In genomic region chr6:116217069-116217468, GRCh38 we compare ENCODE assay signal across 8 cellular contexts. TPM values are rescaled to one million over a fixed set of nuclear protein-coding genes. Genes with fewer than 3 reads are reported as not detected.
DNase-seq lines count a peak whose midpoint lies in the region; ATAC-seq, FAIRE-seq and TF ChIP-seq lines count a peak whose summit lies in the region.

No MANE protein-coding gene starts in this region.

- no peaks in the 10 kb centered on the region for H3K9me3 Mint-ChIP-seq in activated T-helper 17 cell treated with anti-CD3 and anti-CD28 coated beads, Interleukin-2, amount 50 U/mL, for 72 hours

- H3K9me3 ChIP-seq in OCI-LY1 (ENCODE audit: low read length): no peaks in the 10 kb centered on the region

- H2AFZ ChIP-seq in OCI-LY1 (ENCODE audit: low read length): no peak overlapping the region

- no peak overlapping the region for H3K4me3 Mint-ChIP-seq in activated T-helper 17 cell treated with anti-CD3 and anti-CD28 coated beads, Interleukin-2, amount 50 U/mL, for 72 hours

- no peak overlapping the region for H3K27ac Mint-ChIP-seq in activated T-helper 17 cell treated with anti-CD3 and anti-CD28 coated beads, Interleukin-2, amount 50 U/mL, for 72 hours

- H3K4me3 ChIP-seq in OCI-LY1 (ENCODE audit: low read depth, low read length, poor library complexity, severe bottlenecking): no peak overlapping the region

- no peak for ATAC-seq in activated T-helper 17 cell treated with anti-CD3 and anti-CD28 coated beads, Interleukin-2, amount 50 U/mL, for 72 hours (replicated peaks)

- no peak overlapping the region for H3K27ac ChIP-seq in OCI-LY1 (ENCODE audit: low read depth, low read length, poor library complexity, severe bottlenecking)

- no peak overlapping the region for H3K4me2 ChIP-seq in OCI-LY1 (ENCODE audit: low read length)

- H4K20me1 ChIP-seq in OCI-LY1 (ENCODE audit: insufficient read depth, low read length): no peaks in the 10 kb centered on the region

- H3K36me3 ChIP-seq in OCI-LY1 (ENCODE audit: insufficient read depth, low read length): no peaks in the 10 kb centered on the region

- no peaks in the 10 kb centered on the region for H3K9me2 ChIP-seq in OCI-LY1 (ENCODE audit: low read depth, low read length)

- FAIRE-seq in G401.6 (lab: Jason Lieb, UNC): peak; percentile 91
- FAIRE-seq in H54 (lab: Jason Lieb, UNC): no peak

- H3K27me3 Mint-ChIP-seq in activated T-helper 17 cell treated with anti-CD3 and anti-CD28 coated beads, Interleukin-2, amount 50 U/mL, for 72 hours: no peaks in the 10 kb centered on the region

- no peaks in the 10 kb centered on the region for H3K4me1 ChIP-seq in OCI-LY1 (ENCODE audit: insufficient read depth, low read length, severe bottlenecking)

- no peak overlapping the region for H3K9ac ChIP-seq in OCI-LY1 (ENCODE audit: low read length)

- POLR2A ChIA-PET in HEK293T (lab: Yijun Ruan, JAX): interaction anchor here (1.0 kb wide), 1 partner anchor 62 kb away, joined by 5 read pairs; the partner anchor contains the start of gene TSPYL1

- no peaks in the 10 kb centered on the region for H3K27me3 ChIP-seq in OCI-LY1 (ENCODE audit: insufficient read depth, low read length)

- DNase-seq in HEK293T (ENCODE audit: extremely low spot score): peak; percentile 46
- DNase-seq in dermis microvascular lymphatic vessel endothelial cell (ENCODE audit: low read depth in 2 of 2): peak; percentile 35 to 52
- DNase-seq in midbrain (lab: John Stamatoyannopoulos, UW): peak; percentile 32
- no peak for DNase-seq in H54 (ENCODE audit: insufficient read length, low spot score)
- DNase-seq in OCI-M2 (lab: John Stamatoyannopoulos, UW; ENCODE audit: unreplicated experiment): no peak

- no peaks in the 10 kb centered on the region for H3K79me2 ChIP-seq in OCI-LY1 (ENCODE audit: insufficient read depth, low read length)

- no peaks in the 10 kb centered on the region for H3F3A ChIP-seq in OCI-LY1 (ENCODE audit: insufficient read depth, low read length)

- peak; percentile 64; the same call in 1 of the 2 replicates for TF ChIP-seq CTCF in OCI-LY1 (IDR thresholded peaks at IDR 0.05; ENCODE audit: low read length)

- no peaks in the 10 kb centered on the region for H3K4me1 Mint-ChIP-seq in activated T-helper 17 cell treated with anti-CD3 and anti-CD28 coated beads, Interleukin-2, amount 50 U/mL, for 72 hours

- H3K36me3 Mint-ChIP-seq in activated T-helper 17 cell treated with anti-CD3 and anti-CD28 coated beads, Interleukin-2, amount 50 U/mL, for 72 hours (ENCODE audit: low read depth): no peaks in the 10 kb centered on the region

- no peak for TF ChIP-seq POLR2A in H54 (IDR thresholded peaks at IDR 0.05; ENCODE audit: low read depth, low read length)

- CTCF ChIA-PET in HEK293T (lab: Yijun Ruan, JAX): interaction anchor here (0.5 to 2.1 kb wide), 18 partner anchors 8 to 346 kb away, joined by 3 to 16 read pairs (median 4); no protein-coding TSS in a partner anchor

TF ChIP-seq in HEK293T, 16 proteins besides CTCF, POLR2A, EP300 and RAD21:
- TF ChIP-seq ZNF384 (IDR thresholded peaks at IDR 0.05) (0 out of 2 replicates have a peak, but pooled peaks have one; percentile 30), TARDBP (IDR thresholded peaks at IDR 0.05) (no peak), ELF4 (IDR thresholded peaks at IDR 0.05) (no peak), FOXK2 (IDR thresholded peaks at IDR 0.05) (no peak), ARNT (IDR thresholded peaks at IDR 0.05) (no peak)
- TF ChIP-seq, protein P1, sequence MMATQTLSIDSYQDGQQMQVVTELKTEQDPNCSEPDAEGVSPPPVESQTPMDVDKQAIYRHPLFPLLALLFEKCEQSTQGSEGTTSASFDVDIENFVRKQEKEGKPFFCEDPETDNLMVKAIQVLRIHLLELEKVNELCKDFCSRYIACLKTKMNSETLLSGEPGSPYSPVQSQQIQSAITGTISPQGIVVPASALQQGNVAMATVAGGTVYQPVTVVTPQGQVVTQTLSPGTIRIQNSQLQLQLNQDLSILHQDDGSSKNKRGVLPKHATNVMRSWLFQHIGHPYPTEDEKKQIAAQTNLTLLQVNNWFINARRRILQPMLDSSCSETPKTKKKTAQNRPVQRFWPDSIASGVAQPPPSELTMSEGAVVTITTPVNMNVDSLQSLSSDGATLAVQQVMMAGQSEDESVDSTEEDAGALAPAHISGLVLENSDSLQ (IDR thresholded peaks at IDR 0.05): peak; percentile 44; the same call in 1 of the 2 replicates

RNA-seq across cellular contexts. Expression of gene TSPYL4, which starts 36.8 kb away (rescaled TPM):
- 5.9 and 9.2 TPM in 2 replicates for total RNA-seq in dermis microvascular lymphatic vessel endothelial cell
- 10 to 100 TPM; 10.3 to 13.1 TPM for total RNA-seq in activated T-helper 17 cell treated with anti-CD3 and anti-CD28 coated beads, Interleukin-2, amount 50 U/mL, for 72 hours

Comparison
In these comparisons a context has a peak if more than half of its experiments do, and no peak if none do; other contexts are left out.
1. DNase-seq: peak in HEK293T (single experiment), dermis microvascular lymphatic vessel endothelial cell (2 of 2) and midbrain (single experiment); none in H54 (single experiment) and OCI-M2 (single experiment).